ENCODE assay signal across 8 cellular contexts in the genomic region with DNA sequence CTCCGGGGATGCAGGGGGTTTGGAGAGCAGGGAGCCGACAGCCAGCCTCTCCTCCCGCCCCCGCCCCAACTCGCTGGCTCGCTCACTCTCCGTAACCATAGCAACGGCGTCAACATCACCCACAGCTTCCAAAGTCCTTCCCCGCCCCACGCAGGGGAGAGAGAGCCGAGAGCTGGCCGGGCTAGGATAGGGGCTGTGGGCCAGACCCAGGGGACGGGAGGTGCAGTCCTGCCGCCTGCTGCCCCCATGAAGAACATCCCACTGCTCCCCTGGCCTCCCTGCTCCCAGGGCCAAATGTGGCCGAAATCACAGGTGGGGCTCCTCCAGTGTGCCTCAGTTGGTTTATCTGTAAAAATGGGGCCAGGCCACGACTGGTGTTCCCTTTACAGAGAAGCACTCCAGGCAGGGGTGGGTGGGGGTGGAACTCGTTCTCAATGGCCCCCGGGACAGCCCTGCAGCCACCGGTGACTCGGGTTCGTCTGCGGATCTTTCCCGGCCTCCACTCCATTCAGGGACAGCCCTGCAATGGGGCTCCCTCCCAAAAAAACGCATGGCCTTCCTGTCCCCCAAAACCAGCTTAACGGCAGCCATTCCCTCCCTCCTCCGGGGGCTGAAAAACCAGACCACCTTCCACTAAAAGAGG. TPM values are rescaled to one million over a fixed set of nuclear protein-coding genes. Genes with fewer than 3 reads are reported as not detected.
DNase-seq lines count a peak whose midpoint lies in the region; ATAC-seq, FAIRE-seq and TF ChIP-seq lines count a peak whose summit lies in the region.

No MANE protein-coding gene starts in this region.

- H3K4me1 ChIP-seq in A549 (peaks cover 61% of the 10 kb centered on the region), right lobe of liver (peaks cover 0 to 52% (median 21%) of the 10 kb centered on the region in 4 donors), upper lobe of left lung (peaks cover 60 to 83% (median 76%) of the 10 kb centered on the region in 4 donors)

- H3K27me3 ChIP-seq in H7 (ENCODE audit: control insufficient read depth, insufficient read depth, low read length) (peaks cover 6% of the 10 kb centered on the region; the same call in 1 of the 2 replicates), right lobe of liver (no peaks in the 10 kb centered on the region), upper lobe of left lung (no peaks in the 10 kb centered on the region)

- TF ChIP-seq RAD21 in A549 (conservative IDR thresholded peaks at IDR 0.05 in 1 of 2, IDR thresholded peaks at IDR 0.05 in 1 of 2) = no peak

- peak overlapping the region; percentile 99 to 100 for H3K27ac ChIP-seq in A549
- peak overlapping the region in 1 of 3 donors; percentile 31 for H3K27ac ChIP-seq in right lobe of liver
- H3K27ac ChIP-seq in upper lobe of left lung = peak overlapping the region in 3 of 4 donors; percentile 27 to 56 (median 49)

- TF ChIP-seq EP300 in A549 (IDR thresholded peaks at IDR 0.05) (no peak), upper lobe of left lung (IDR thresholded peaks at IDR 0.05) (no peak)

- no peak for FAIRE-seq in A549 (lab: Jason Lieb, UNC)

- peak in 1 of 2 experiments; percentile 79 for DNase-seq in A549 (ENCODE audit: low read depth in 1 of 2, low spot score in 1 of 2)
- peak; percentile 90 for DNase-seq in H7
- DNase-seq in T follicular helper cell (ENCODE audit: low read depth) = peak; percentile 68
- peak; percentile 70 for DNase-seq in cerebellar cortex (ENCODE audit: low spot score)
- DNase-seq in right lobe of liver = peak; percentile 80 to 91 (median 86)
- no peak for DNase-seq in upper lobe of left lung

- peak overlapping the region; percentile 68 for H3K4me3 ChIP-seq in A549
- peak overlapping the region; percentile 20 for H3K4me3 ChIP-seq in H7 (ENCODE audit: insufficient read depth, low read depth, low read length)
- peak overlapping the region in 2 of 3 donors; percentile 21 to 26 for H3K4me3 ChIP-seq in right lobe of liver
- H3K4me3 ChIP-seq in upper lobe of left lung = peak overlapping the region in 1 of 4 donors; percentile 6

- WGBS in A549 (ENCODE audit: missing lambda C conversion rate) = 9% methylated on average over 11 of the region's 27 CpGs
- 22% methylated on average over 6 of the region's 27 CpGs for WGBS in right lobe of liver (ENCODE audit: insufficient coverage, low coverage, low lambda C conversion rate, missing lambda C conversion rate)
- 38 to 69% methylated on average over 13 to 25 of the region's 27 CpGs for WGBS in upper lobe of left lung, 2 donors

- POLR2A ChIA-PET in A549 (lab: Yijun Ruan, JAX) = no interaction called here

- H3K9me3 ChIP-seq in A549 (no peaks in the 10 kb centered on the region), right lobe of liver (no peaks in the 10 kb centered on the region), upper lobe of left lung (no peaks in the 10 kb centered on the region)

- ATAC-seq in A549 (peak in 1 of 2 experiments; percentile 2; a peak in 2 of 6 replicates), right lobe of liver (peak in 3 of 4 donors; percentile 1 to 37 (median 1)), upper lobe of left lung (ENCODE audit: low FRiP score in 2 of 2) (no peak), HG02623 (IDR thresholded peaks at IDR 0.05; ENCODE audit: unreplicated experiment) (no peak), GM21825 (IDR thresholded peaks at IDR 0.05; ENCODE audit: unreplicated experiment) (no peak)

- CTCF ChIA-PET in A549 (lab: Yijun Ruan, JAX) = no interaction called here

- intact Hi-C loops in right lobe of liver (cut with DNase I) = no loop called here

- no peaks in the 10 kb centered on the region for H3K36me3 ChIP-seq in H7 (replicated peaks; ENCODE audit: control insufficient read depth, insufficient read depth, low read length)
- no peaks in the 10 kb centered on the region for H3K36me3 ChIP-seq in right lobe of liver
- H3K36me3 ChIP-seq in upper lobe of left lung = no peaks in the 10 kb centered on the region

- H3K4me2 ChIP-seq in A549 = peak overlapping the region; percentile 99

- TF ChIP-seq POLR2A in A549 (IDR thresholded peaks at IDR 0.05; ENCODE audit: low read length) = no peak
- peak; percentile 24 for TF ChIP-seq POLR2A in right lobe of liver (IDR thresholded peaks at IDR 0.05)
- TF ChIP-seq POLR2A in upper lobe of left lung (IDR thresholded peaks at IDR 0.05) = no peak

- no peak for TF ChIP-seq CTCF in A549 (IDR thresholded peaks at IDR 0.05)
- no peak for TF ChIP-seq CTCF in right lobe of liver (IDR thresholded peaks at IDR 0.05)
- no peak for TF ChIP-seq CTCF in upper lobe of left lung (IDR thresholded peaks at IDR 0.05)

TF ChIP-seq in A549, 52 proteins besides CTCF, POLR2A, EP300 and RAD21 (continues in another document):
- TF ChIP-seq, protein P1, sequence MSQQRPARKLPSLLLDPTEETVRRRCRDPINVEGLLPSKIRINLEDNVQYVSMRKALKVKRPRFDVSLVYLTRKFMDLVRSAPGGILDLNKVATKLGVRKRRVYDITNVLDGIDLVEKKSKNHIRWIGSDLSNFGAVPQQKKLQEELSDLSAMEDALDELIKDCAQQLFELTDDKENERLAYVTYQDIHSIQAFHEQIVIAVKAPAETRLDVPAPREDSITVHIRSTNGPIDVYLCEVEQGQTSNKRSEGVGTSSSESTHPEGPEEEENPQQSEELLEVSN (IDR thresholded peaks at IDR 0.05; ENCODE audit: borderline replicate concordance, low read depth) = no peak
- TF ChIP-seq CHD2 (IDR thresholded peaks at IDR 0.05; ENCODE audit: low read length, partially characterized antibody) (no peak), HOXA7 (CRISPR knock-in tag; IDR thresholded peaks at IDR 0.05) (no peak), JUN (IDR thresholded peaks at IDR 0.05) (no peak), EHF (CRISPR knock-in tag; IDR thresholded peaks at IDR 0.05) (no peak)

RNA-seq across cellular contexts. Expression of a gene that starts 3.1 kb away (rescaled TPM):
- 4.1 and 5.8 TPM in 2 replicates for polyA plus RNA-seq in A549 (2011; rRNA removed)
- 22.9 and 43.9 TPM in 2 replicates for polyA plus RNA-seq in A549 (2012; cell fraction: cytosol; rRNA removed)
- 36.5 and 74.1 TPM in 2 replicates for polyA plus RNA-seq in A549 (2012; cell fraction: nucleus; rRNA removed)
- polyA plus RNA-seq in A549 (2017; fragmentation: RNase III; extraction: RNeasy Plus Mini Kit Qiagen cat#74134 plus additional on column Dnase treatment) = 23.9 to 28.0 TPM (median 25.7 TPM) in 3 replicates
- 2.7 and 4.3 TPM in 2 replicates for polyA minus RNA-seq in A549 (2011; rRNA and poly(A)+ RNA removed)
- 20.5 and 21.2 TPM in 2 replicates for total RNA-seq in H7 (2014; rRNA removed; shearing (Covaris generic))
- 10 to 100 TPM in 5 of 6 experiments, 1 to 10 TPM in 1; 9.9 to 23.6 (median 10.8) TPM for total RNA-seq in right lobe of liver
- total RNA-seq in upper lobe of left lung = 10 to 100 TPM in 4 of 6 donors, 1 to 10 TPM in 2; 6.9 to 39.9 (median 16.4) TPM

RNA-seq across cellular contexts. Expression of a gene that starts 12.0 kb away (rescaled TPM):
- polyA plus RNA-seq in A549 (2011; rRNA removed) (5.6 and 7.3 TPM in 2 replicates), A549 (2017; fragmentation: RNase III; extraction: RNeasy Plus Mini Kit Qiagen cat#74134 plus additional on column Dnase treatment) (13.8 to 15.6 TPM (median 14.5 TPM) in 3 replicates)
- polyA plus RNA-seq in A549 (2012; cell fraction: cytosol; rRNA removed) = 25.2 and 29.8 TPM in 2 replicates
- polyA plus RNA-seq in A549 (2012; cell fraction: nucleus; rRNA removed) = 73.2 and 590 TPM in 2 replicates
- 5.5 and 18.1 TPM in 2 replicates for polyA minus RNA-seq in A549 (2011; rRNA and poly(A)+ RNA removed)
- total RNA-seq in H7 (2014; rRNA removed; shearing (Covaris generic)) = 19.8 and 21.9 TPM in 2 replicates
- total RNA-seq in right lobe of liver (10 to 100 TPM in 4 of 6 experiments, 1 to 10 TPM in 2; 8.0 to 17.7 (median 12.6) TPM), upper lobe of left lung (100 to 1,000 TPM in 1 of 6 donors, 10 to 100 TPM in 5; 17.0 to 106 (median 38.8) TPM)

RNA-seq across cellular contexts. Expression of a gene that starts 25.0 kb away (rescaled TPM):
- 12.8 and 14.8 TPM in 2 replicates for polyA plus RNA-seq in A549 (2011; rRNA removed)
- polyA plus RNA-seq in A549 (2012; cell fraction: cytosol; rRNA removed) = 38.5 and 63.7 TPM in 2 replicates
- polyA plus RNA-seq in A549 (2012; cell fraction: nucleus; rRNA removed) = 70.9 and 111 TPM in 2 replicates
- polyA plus RNA-seq in A549 (2017; fragmentation: RNase III; extraction: RNeasy Plus Mini Kit Qiagen cat#74134 plus additional on column Dnase treatment) = 20.9 to 23.1 TPM (median 21.7 TPM) in 3 replicates
- polyA minus RNA-seq in A549 (2011; rRNA and poly(A)+ RNA removed) = 4.3 and 5.5 TPM in 2 replicates
- 87.0 and 134 TPM in 2 replicates for total RNA-seq in H7 (2014; rRNA removed; shearing (Covaris generic))
- total RNA-seq in right lobe of liver = 10 to 100 TPM; 20.4 to 49.5 (median 23.5) TPM
- 100 to 1,000 TPM in 4 of 6 donors, 10 to 100 TPM in 2; 63.4 to 143 (median 108) TPM for total RNA-seq in upper lobe of left lung

RNA-seq across cellular contexts. Expression of a gene that starts 44.9 kb away (rescaled TPM):
- polyA plus RNA-seq in A549 (2011; rRNA removed) (0.65 and 0.66 TPM in 2 replicates), A549 (2017; fragmentation: RNase III; extraction: RNeasy Plus Mini Kit Qiagen cat#74134 plus additional on column Dnase treatment) (4.2 to 5.6 TPM (median 5.3 TPM) in 3 replicates)
- 4.3 and 7.9 TPM in 2 replicates for polyA plus RNA-seq in A549 (2012; cell fraction: cytosol; rRNA removed)
- 9.1 and 18.1 TPM in 2 replicates for polyA plus RNA-seq in A549 (2012; cell fraction: nucleus; rRNA removed)
- 0.58 and 1.3 TPM in 2 replicates for polyA minus RNA-seq in A549 (2011; rRNA and poly(A)+ RNA removed)
- 10.0 and 12.7 TPM in 2 replicates for total RNA-seq in H7 (2014; rRNA removed; shearing (Covaris generic))
- total RNA-seq in right lobe of liver (1 to 10 TPM; 1.8 to 5.3 (median 2.7) TPM), upper lobe of left lung (10 to 100 TPM in 4 of 6 donors, 1 to 10 TPM in 2; 6.1 to 25.1 (median 12.0) TPM)

RNA-seq across cellular contexts. Expression of a gene that starts 44.9 kb away (rescaled TPM):
- 7.6 and 11.9 TPM in 2 replicates for polyA plus RNA-seq in A549 (2011; rRNA removed)
- 30.6 and 45.0 TPM in 2 replicates for polyA plus RNA-seq in A549 (2012; cell fraction: cytosol; rRNA removed)
- 52.5 and 89.2 TPM in 2 replicates for polyA plus RNA-seq in A549 (2012; cell fraction: nucleus; rRNA removed)
- 60.9 to 63.4 TPM (median 63.0 TPM) in 3 replicates for polyA plus RNA-seq in A549 (2017; fragmentation: RNase III; extraction: RNeasy Plus Mini Kit Qiagen cat#74134 plus additional on column Dnase treatment)
- 7.4 and 13.4 TPM in 2 replicates for polyA minus RNA-seq in A549 (2011; rRNA and poly(A)+ RNA removed)
- 33.4 and 35.7 TPM in 2 replicates for total RNA-seq in H7 (2014; rRNA removed; shearing (Covaris generic))
- total RNA-seq in right lobe of liver = 10 to 100 TPM; 22.1 to 60.6 (median 24.4) TPM
- total RNA-seq in upper lobe of left lung = 100 to 1,000 TPM in 1 of 6 donors, 10 to 100 TPM in 5; 52.0 to 117 (median 75.3) TPM

Comparison
In these comparisons a context has a peak if more than half of its experiments do, and no peak if none do; other contexts are left out.
1. ATAC-seq: peak in right lobe of liver (3 of 4); none in upper lobe of left lung (0 of 2), HG02623 (single experiment) and GM21825 (single experiment).
2. DNase-seq: peak in H7 (single experiment), T follicular helper cell (single experiment), cerebellar cortex (single experiment) and right lobe of liver (3 of 3); none in upper lobe of left lung (0 of 2).